ENCODE assay signal across 20 cellular contexts in the genomic region with DNA sequence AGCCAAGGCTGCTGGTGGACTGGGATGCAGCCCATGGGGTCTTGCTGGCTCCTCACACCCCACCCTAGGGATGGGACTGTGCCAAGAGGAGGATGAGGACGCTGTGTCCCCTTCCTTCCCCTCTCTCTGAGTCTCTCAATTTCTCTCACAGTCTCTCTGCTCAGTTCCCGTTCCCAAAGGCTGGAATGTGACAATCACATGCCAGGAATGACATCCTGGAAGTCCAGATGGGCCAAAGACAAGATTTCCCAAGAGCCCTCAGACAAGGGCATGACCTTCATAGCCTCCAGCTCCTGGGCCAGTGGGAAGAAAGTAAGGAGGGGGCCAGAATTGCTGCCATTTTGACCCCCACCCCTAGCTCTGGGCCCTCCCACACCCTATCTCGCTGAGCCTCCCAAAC. TPM values are rescaled to one million over a fixed set of nuclear protein-coding genes. Genes with fewer than 3 reads are reported as not detected.
"Had no signal": no experiment of that assay in that cellular context is flagged by ENCODE, and none has a peak within 500 bp of the region (broad histone marks: within the 10 kb centered on the region; RNA-seq: fewer than 3 reads in every experiment).

No MANE protein-coding gene starts in this region.

- H3K27ac ChIP-seq: adrenal gland, breast epithelium, stomach had no signal

- H3K9me3 ChIP-seq: adrenal gland, breast epithelium, stomach, upper lobe of left lung had no signal

- H3K4me1 Mint-ChIP-seq: activated CD4-positive, alpha-beta T cell treated with anti-CD3 and anti-CD28 coated beads, Interleukin-2, amount 10 ng/mL, durations not matched to agents 24 days and 14 days; stimulated activated effector memory CD8-positive, alpha-beta T cell treated with anti-CD3 and anti-CD28 coated beads, Interleukin-12 subunit alpha, Interleukin-12 subunit beta, amount 100 ng/mL, for 72 hours had no signal

- H3K27me3 ChIP-seq: adrenal gland, breast epithelium, stomach, upper lobe of left lung had no signal

- H3K9me3 Mint-ChIP-seq: activated CD4-positive, alpha-beta T cell treated with anti-CD3 and anti-CD28 coated beads, Interleukin-2, amount 10 ng/mL, durations not matched to agents 24 days and 14 days; activated T-cell treated with anti-CD3 and anti-CD28 coated beads, Interleukin-2, amount 50 U/mL, for 4 hours; natural killer cell treated with Interleukin-12 subunit alpha and Interleukin-12 subunit beta and Interleukin-15 and Interleukin-18, amount 100 ng/mL, for 72 hours; stimulated activated effector memory CD8-positive, alpha-beta T cell treated with anti-CD3 and anti-CD28 coated beads, Interleukin-12 subunit alpha, Interleukin-12 subunit beta, amount 100 ng/mL, for 72 hours; T-helper 2 cell treated with Interferon-gamma antibody and Interleukin-4, amounts not matched to agents 5 μg/mL and 100 μg/mL, for 36 hours had no signal

- H3K4me1 ChIP-seq: adrenal gland, breast epithelium, stomach, upper lobe of left lung had no signal

- DNase-seq: activated CD4-positive, alpha-beta T cell treated with anti-CD3 and anti-CD28 coated beads, Interleukin-2, amount 10 ng/mL, durations not matched to agents 24 days and 14 days; activated CD4-positive, CD25-positive, alpha-beta regulatory T cell; activated CD8-positive, alpha-beta T cell treated with anti-CD3 and anti-CD28 coated beads, Interleukin-2, amount 10 ng/mL, durations not matched to agents 7 days and 5 days; activated effector memory CD4-positive, alpha-beta T cell treated with Interleukin-2 at 50 U/mL for 16 hours; activated naive CD4-positive, alpha-beta T cell treated with anti-CD3 and anti-CD28 coated beads, Interleukin-2, amount 50 U/mL, for 16 hours; activated T-cell treated with anti-CD3 and anti-CD28 coated beads, Interleukin-2, amount 50 U/mL, for 4 hours; adrenal gland; cortex of kidney; effector CD4-positive, alpha-beta T cell; stimulated activated CD4-positive, alpha-beta T cell treated with anti-CD3 and anti-CD28 coated beads, Interleukin-4, amount 100 ng/mL, for 24 hours; stomach; upper lobe of left lung had no signal

- H3K27me3 Mint-ChIP-seq: activated CD4-positive, alpha-beta T cell treated with anti-CD3 and anti-CD28 coated beads, Interleukin-2, amount 10 ng/mL, durations not matched to agents 24 days and 14 days; natural killer cell treated with Interleukin-12 subunit alpha and Interleukin-12 subunit beta and Interleukin-15 and Interleukin-18, amount 100 ng/mL, for 72 hours had no signal

- H3K27ac Mint-ChIP-seq: activated CD4-positive, alpha-beta T cell treated with anti-CD3 and anti-CD28 coated beads, Interleukin-2, amount 10 ng/mL, durations not matched to agents 24 days and 14 days; activated CD8-positive, alpha-beta T cell treated with anti-CD3 and anti-CD28 coated beads, Interleukin-2, amount 10 ng/mL, durations not matched to agents 7 days and 5 days; natural killer cell treated with Interleukin-12 subunit alpha and Interleukin-12 subunit beta and Interleukin-15 and Interleukin-18, amount 100 ng/mL, for 72 hours; stimulated activated effector memory CD8-positive, alpha-beta T cell treated with anti-CD3 and anti-CD28 coated beads, Interleukin-12 subunit alpha, Interleukin-12 subunit beta, amount 100 ng/mL, for 72 hours; T-helper 2 cell treated with Interferon-gamma antibody and Interleukin-4, amounts not matched to agents 5 μg/mL and 100 μg/mL, for 36 hours had no signal

- ATAC-seq: activated CD8-positive, alpha-beta T cell treated with anti-CD3 and anti-CD28 coated beads, Interleukin-2, amount 10 ng/mL, durations not matched to agents 7 days and 5 days; activated T-cell treated with anti-CD3 and anti-CD28 coated beads, Interleukin-2, amount 50 U/mL, for 4 hours; esophagus mucosa; natural killer cell treated with Interleukin-12 subunit alpha and Interleukin-12 subunit beta and Interleukin-15 and Interleukin-18, amount 100 ng/mL, for 72 hours; sciatic nerve; stimulated activated effector memory CD8-positive, alpha-beta T cell treated with anti-CD3 and anti-CD28 coated beads, Interleukin-12 subunit alpha, Interleukin-12 subunit beta, amount 100 ng/mL, for 72 hours had no signal

- H3K36me3 ChIP-seq: adrenal gland, breast epithelium, stomach, upper lobe of left lung had no signal

- H3K4me3 ChIP-seq: adrenal gland, breast epithelium, stomach, upper lobe of left lung had no signal

- H3K4me3 Mint-ChIP-seq: activated CD4-positive, alpha-beta T cell treated with anti-CD3 and anti-CD28 coated beads, Interleukin-2, amount 10 ng/mL, durations not matched to agents 24 days and 14 days; activated CD8-positive, alpha-beta T cell treated with anti-CD3 and anti-CD28 coated beads, Interleukin-2, amount 10 ng/mL, durations not matched to agents 7 days and 5 days; activated T-cell treated with anti-CD3 and anti-CD28 coated beads, Interleukin-2, amount 50 U/mL, for 4 hours; natural killer cell treated with Interleukin-12 subunit alpha and Interleukin-12 subunit beta and Interleukin-15 and Interleukin-18, amount 100 ng/mL, for 72 hours; stimulated activated effector memory CD8-positive, alpha-beta T cell treated with anti-CD3 and anti-CD28 coated beads, Interleukin-12 subunit alpha, Interleukin-12 subunit beta, amount 100 ng/mL, for 72 hours; T-helper 2 cell treated with Interferon-gamma antibody and Interleukin-4, amounts not matched to agents 5 μg/mL and 100 μg/mL, for 36 hours had no signal

- H3K36me3 Mint-ChIP-seq: natural killer cell treated with Interleukin-12 subunit alpha and Interleukin-12 subunit beta and Interleukin-15 and Interleukin-18, amount 100 ng/mL, for 72 hours; stimulated activated effector memory CD8-positive, alpha-beta T cell treated with anti-CD3 and anti-CD28 coated beads, Interleukin-12 subunit alpha, Interleukin-12 subunit beta, amount 100 ng/mL, for 72 hours had no signal

RNA-seq across cellular contexts. Expression of a gene that starts 7.6 kb away (rescaled TPM):
- total RNA-seq: activated CD4-positive, alpha-beta T cell treated with anti-CD3 and anti-CD28 coated beads, Interleukin-2, amount 10 ng/mL, durations not matched to agents 24 days and 14 days; activated T-cell treated with anti-CD3 and anti-CD28 coated beads, Interleukin-2, amount 50 U/mL, for 4 hours; astrocyte; esophagus mucosa; natural killer cell treated with Interleukin-12 subunit alpha and Interleukin-12 subunit beta and Interleukin-15 and Interleukin-18, amount 100 ng/mL, for 72 hours; temporal lobe; upper lobe of left lung had no signal
- polyA plus RNA-seq: stomach had no signal
